30 cellular contexts compared by ENCODE assay signal in genomic region chr14:29664515-29664914, GRCh38.
"Had no signal": no experiment of that assay in that cellular context is flagged by ENCODE, and none has a peak within 500 bp of the region (broad histone marks: within the 10 kb centered on the region; RNA-seq: fewer than 3 reads in every experiment).

No MANE protein-coding gene starts in this region.

- H3K79me2 ChIP-seq: parathyroid adenoma had no signal

- H3K4me3 ChIP-seq: neural progenitor cell, ovary, psoas muscle, skin epidermis, smooth muscle cell, spleen, thoracic aorta, thyroid gland, tibial nerve, upper lobe of left lung, vagina had no signal

- H3K4me1 ChIP-seq: parathyroid adenoma, psoas muscle, spleen, thyroid gland, upper lobe of left lung, vagina had no signal

- H3K27ac Mint-ChIP-seq: natural killer cell; nephron; neural progenitor cell; progenitor cell of endocrine pancreas; stimulated activated memory B cell treated with anti-CD40 and anti-IgM and Interleukin-4, amounts not matched to agents 10 μg/mL and 1 μg/mL and 100 μg/mL, for 72 hours; stimulated activated naive CD8-positive, alpha-beta T cell treated with anti-CD3 and anti-CD28 coated beads, Interleukin-15, amount 100 ng/mL, for 72 hours had no signal

- H3K9me3 Mint-ChIP-seq: nephron, neural progenitor cell had no signal

- H3K36me3 ChIP-seq: neural progenitor cell, ovary, thoracic aorta, thyroid gland, upper lobe of left lung, vagina had no signal

- H3K4me1 Mint-ChIP-seq: natural killer cell; nephron; neural progenitor cell; stimulated activated memory B cell treated with anti-CD40 and anti-IgM and Interleukin-4, amounts not matched to agents 10 μg/mL and 1 μg/mL and 100 μg/mL, for 72 hours; stimulated activated naive CD8-positive, alpha-beta T cell treated with anti-CD3 and anti-CD28 coated beads, Interleukin-15, amount 100 ng/mL, for 72 hours had no signal

- H2AFZ ChIP-seq: neural progenitor cell, parathyroid adenoma had no signal

- ATAC-seq: natural killer cell; psoas muscle; right cardiac atrium; sciatic nerve; stimulated activated memory B cell treated with anti-CD40 and anti-IgM and Interleukin-4, amounts not matched to agents 10 μg/mL and 1 μg/mL and 100 μg/mL, for 72 hours; stimulated activated naive CD8-positive, alpha-beta T cell treated with anti-CD3 and anti-CD28 coated beads, Interleukin-15, amount 100 ng/mL, for 72 hours; stimulated activated naive CD8-positive, alpha-beta T cell treated with anti-CD3 and anti-CD28 coated beads, Interleukin-15, Interleukin-2, amounts not matched to agents 100 U/mL and 50 U/mL, for 24 hours had no signal

- DNase-seq: natural killer cell; occipital lobe; ovary; posterior cingulate gyrus; psoas muscle; right cardiac atrium; spleen; stimulated activated CD4-positive, alpha-beta T cell treated with anti-CD3 and anti-CD28 coated beads, Interleukin-12 subunit alpha, Interleukin-12 subunit beta, amount 100 ng/mL, for 4 hours; stimulated activated CD4-positive, alpha-beta T cell treated with anti-CD3 and anti-CD28 coated beads, Interleukin-1b, Interleukin-23, amount 100 ng/mL, for 48 hours; stimulated activated CD4-positive, alpha-beta T cell treated with anti-CD3 and anti-CD28 coated beads, Interleukin-4, amount 100 ng/mL, for 1 hour; stimulated activated CD4-positive, alpha-beta T cell treated with anti-CD3 and anti-CD28 coated beads, Interleukin-4, amount 100 ng/mL, for 4 hours; stimulated activated CD8-positive, alpha-beta memory T cell treated with anti-CD3 and anti-CD28 coated beads, Interleukin-4, amount 100 ng/mL, for 48 hours; stimulated activated naive CD4-positive, alpha-beta T cell; stimulated activated naive CD8-positive, alpha-beta T cell treated with anti-CD3 and anti-CD28 coated beads, Interleukin-15, amount 100 ng/mL, for 72 hours; stimulated activated naive CD8-positive, alpha-beta T cell treated with anti-CD3 and anti-CD28 coated beads, Interleukin-15, Interleukin-2, amounts not matched to agents 100 U/mL and 50 U/mL, for 24 hours; substantia nigra; thyroid gland; trophoblast cell; upper lobe of left lung had no signal

- H3K27me3 ChIP-seq: neural progenitor cell, ovary, spleen, thyroid gland, tibial nerve, upper lobe of left lung, vagina had no signal

- H3K36me3 Mint-ChIP-seq: natural killer cell; neural progenitor cell; stimulated activated memory B cell treated with anti-CD40 and anti-IgM and Interleukin-4, amounts not matched to agents 10 μg/mL and 1 μg/mL and 100 μg/mL, for 72 hours had no signal

- H3K9me3 ChIP-seq: ovary, psoas muscle, spleen, thoracic aorta, thyroid gland, tibial nerve, upper lobe of left lung, vagina had no signal

- H3K4me3 Mint-ChIP-seq: natural killer cell; nephron; neural progenitor cell; stimulated activated memory B cell treated with anti-CD40 and anti-IgM and Interleukin-4, amounts not matched to agents 10 μg/mL and 1 μg/mL and 100 μg/mL, for 72 hours; stimulated activated naive CD8-positive, alpha-beta T cell treated with anti-CD3 and anti-CD28 coated beads, Interleukin-15, amount 100 ng/mL, for 72 hours had no signal

- H3K27ac ChIP-seq: neural progenitor cell, ovary, parathyroid adenoma, psoas muscle, skin epidermis, spleen, thoracic aorta, thyroid gland, upper lobe of left lung, vagina had no signal

- H3K27me3 Mint-ChIP-seq: progenitor cell of endocrine pancreas; stimulated activated memory B cell treated with anti-CD40 and anti-IgM and Interleukin-4, amounts not matched to agents 10 μg/mL and 1 μg/mL and 100 μg/mL, for 72 hours; stimulated activated naive CD8-positive, alpha-beta T cell treated with anti-CD3 and anti-CD28 coated beads, Interleukin-15, amount 100 ng/mL, for 72 hours had no signal
